ENCODE assay signal across 8 cellular contexts in the genomic region with DNA sequence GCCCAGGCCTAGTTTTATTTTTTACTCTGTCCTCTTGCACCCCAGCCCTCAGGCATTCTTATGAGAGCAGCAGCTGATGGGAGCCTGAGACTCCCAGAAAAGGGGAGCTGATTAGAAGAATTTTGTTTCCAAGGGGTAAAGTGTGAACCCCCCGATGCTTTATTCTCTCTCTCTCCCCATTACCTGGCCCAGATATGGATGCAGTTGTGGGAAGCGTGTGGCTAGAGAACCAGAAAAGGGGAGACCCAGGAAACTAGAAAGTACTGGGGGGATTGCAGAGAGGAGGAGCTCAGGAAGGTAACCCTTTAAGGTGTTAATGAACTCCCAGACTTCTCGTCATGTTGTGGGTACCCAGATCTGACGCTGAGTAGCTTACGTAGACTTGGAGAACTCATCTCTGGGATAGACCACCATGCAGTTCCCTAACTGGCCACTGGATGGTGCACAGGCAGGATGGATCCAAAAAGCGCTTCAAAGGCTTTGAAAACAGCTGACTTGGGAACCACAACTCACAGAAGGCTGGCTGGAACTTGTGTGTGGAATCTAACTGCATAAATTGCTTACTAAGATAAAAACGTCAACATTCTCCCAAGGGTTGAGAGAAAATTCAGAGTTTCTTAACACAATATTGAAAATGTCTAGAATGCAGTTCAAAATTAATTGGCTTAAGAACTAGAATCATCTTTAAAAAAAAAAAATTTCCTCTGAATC.
DNase-seq lines count a peak whose midpoint lies in the region; ATAC-seq and TF ChIP-seq lines count a peak whose summit lies in the region.

No MANE protein-coding gene starts in this region.

- H3K9me3 Mint-ChIP-seq in Caco-2 (ENCODE audit: unreplicated experiment) (no peaks in the 10 kb centered on the region), brain (peaks cover 0 to 8% (median 0%) of the 10 kb centered on the region in 5 experiments)

- TF ChIP-seq CTCF in Caco-2 (IDR thresholded peaks at IDR 0.05; ENCODE audit: insufficient read depth in 1 of 2, low read depth in 1 of 2, low read length in 1 of 2, severe bottlenecking in 1 of 2, unreplicated experiment in 1 of 2) (peak; percentile 84 to 91), brain (conservative IDR thresholded peaks at IDR 0.05) (peak; percentile 78 to 90)

- intact Hi-C loops in Caco-2 (cut with micrococcal nuclease; ENCODE audit: unreplicated experiment): loop anchor here (1.0 to 5.0 kb wide), 5 partner anchors 12 to 96 kb away; no protein-coding TSS in a partner anchor

- H3K27me3 ChIP-seq in Caco-2 (replicated peaks; ENCODE audit: control insufficient read depth, insufficient read depth, low read length) (no peaks in the 10 kb centered on the region), iPS DF 6.9 (ENCODE audit: control insufficient read depth, insufficient read depth, low read length) (no peaks in the 10 kb centered on the region)

- CTCF ChIA-PET in Caco-2 (lab: Charles Lee): interaction anchor here (0.6 to 1.7 kb wide), 12 partner anchors 9 to 100 kb away, joined by 3 to 10 read pairs (median 4); partner anchors contain the start of genes GRPEL1, TADA2B and TBC1D14

- no peaks in the 10 kb centered on the region for H3K9me3 ChIP-seq in Caco-2
- H3K9me3 ChIP-seq in iPS DF 6.9 (ENCODE audit: control insufficient read depth, insufficient read depth, low read length): no peaks in the 10 kb centered on the region

- DNase-seq in Caco-2 (peak; percentile 77 to 86), NCI-H1092 (lab: John Stamatoyannopoulos, UW) (peak; percentile 47), UCSD-AML1 (lab: John Stamatoyannopoulos, UW; ENCODE audit: unreplicated experiment) (peak; percentile 68), iPS DF 6.9 (ENCODE audit: low read depth, low spot score) (peak; percentile 85)
- peak; percentile 78 for DNase-seq in stimulated activated CD4-positive, alpha-beta T cell treated with anti-CD3 and anti-CD28 coated beads, Interleukin-12 subunit alpha, Interleukin-12 subunit beta, amount 100 ng/mL, for 4 hours

- H3K27me3 Mint-ChIP-seq in Caco-2 (ENCODE audit: insufficient read depth, unreplicated experiment) (no peaks in the 10 kb centered on the region), brain (peaks cover 2% of the 10 kb centered on the region)

- H3K27ac Mint-ChIP-seq in Caco-2 (ENCODE audit: unreplicated experiment): no peak overlapping the region
- peak overlapping the region in 2 of 5 experiments; percentile 41 to 69 for H3K27ac Mint-ChIP-seq in brain

- peak; percentile 67 for ATAC-seq in GM21717 (IDR thresholded peaks at IDR 0.05; ENCODE audit: unreplicated experiment)
- no peak for ATAC-seq in GM21528 (IDR thresholded peaks at IDR 0.05; ENCODE audit: low FRiP score, unreplicated experiment)

- BruUV-seq in Caco-2 (replicated peaks; lab: Mats Ljungman, UMichigan): no TSS peak

- H3K4me3 Mint-ChIP-seq in Caco-2 (ENCODE audit: unreplicated experiment) (no peak overlapping the region), brain (peak overlapping the region in 1 of 5 experiments; percentile 42)

- H3K4me1 ChIP-seq in Caco-2 (peaks cover 18% of the 10 kb centered on the region), iPS DF 6.9 (ENCODE audit: control insufficient read depth, insufficient read depth, low read length) (peaks cover 13% of the 10 kb centered on the region; the same call in 1 of the 2 replicates)

- POLR2A ChIA-PET in Caco-2 (lab: Charles Lee): interaction anchor here (0.5 kb wide), 2 partner anchors 65 to 68 kb away, joined by 3 read pairs; partner anchors contain the start of gene TBC1D14

- H3K36me3 ChIP-seq in Caco-2 (ENCODE audit: control insufficient read depth, insufficient read depth, low read length): no peaks in the 10 kb centered on the region; the same call in 1 of the 2 replicates
- no peaks in the 10 kb centered on the region for H3K36me3 ChIP-seq in iPS DF 6.9 (ENCODE audit: control insufficient read depth, insufficient read depth, low read length)

- no CpG with 5 or more reads among the region's 7 CpGs for WGBS in iPS DF 6.9 (ENCODE audit: insufficient coverage, insufficient read length)

- H3K4me3 ChIP-seq in Caco-2 (ENCODE audit: low read depth, low read length) (no peak overlapping the region), iPS DF 6.9 (ENCODE audit: low read length) (no peak overlapping the region)

- no peak overlapping the region for H3K27ac ChIP-seq in iPS DF 6.9 (ENCODE audit: low read length)

- peaks cover 15% of the 10 kb centered on the region for H3K4me1 Mint-ChIP-seq in Caco-2 (ENCODE audit: low read depth, unreplicated experiment)
- H3K4me1 Mint-ChIP-seq in brain: peaks cover 15% of the 10 kb centered on the region

- H3K36me3 Mint-ChIP-seq in Caco-2 (ENCODE audit: insufficient read depth, unreplicated experiment) (peaks cover 48% of the 10 kb centered on the region), brain (peaks cover 15% of the 10 kb centered on the region)
